10 cellular contexts compared by ENCODE assay signal in the genomic region with DNA sequence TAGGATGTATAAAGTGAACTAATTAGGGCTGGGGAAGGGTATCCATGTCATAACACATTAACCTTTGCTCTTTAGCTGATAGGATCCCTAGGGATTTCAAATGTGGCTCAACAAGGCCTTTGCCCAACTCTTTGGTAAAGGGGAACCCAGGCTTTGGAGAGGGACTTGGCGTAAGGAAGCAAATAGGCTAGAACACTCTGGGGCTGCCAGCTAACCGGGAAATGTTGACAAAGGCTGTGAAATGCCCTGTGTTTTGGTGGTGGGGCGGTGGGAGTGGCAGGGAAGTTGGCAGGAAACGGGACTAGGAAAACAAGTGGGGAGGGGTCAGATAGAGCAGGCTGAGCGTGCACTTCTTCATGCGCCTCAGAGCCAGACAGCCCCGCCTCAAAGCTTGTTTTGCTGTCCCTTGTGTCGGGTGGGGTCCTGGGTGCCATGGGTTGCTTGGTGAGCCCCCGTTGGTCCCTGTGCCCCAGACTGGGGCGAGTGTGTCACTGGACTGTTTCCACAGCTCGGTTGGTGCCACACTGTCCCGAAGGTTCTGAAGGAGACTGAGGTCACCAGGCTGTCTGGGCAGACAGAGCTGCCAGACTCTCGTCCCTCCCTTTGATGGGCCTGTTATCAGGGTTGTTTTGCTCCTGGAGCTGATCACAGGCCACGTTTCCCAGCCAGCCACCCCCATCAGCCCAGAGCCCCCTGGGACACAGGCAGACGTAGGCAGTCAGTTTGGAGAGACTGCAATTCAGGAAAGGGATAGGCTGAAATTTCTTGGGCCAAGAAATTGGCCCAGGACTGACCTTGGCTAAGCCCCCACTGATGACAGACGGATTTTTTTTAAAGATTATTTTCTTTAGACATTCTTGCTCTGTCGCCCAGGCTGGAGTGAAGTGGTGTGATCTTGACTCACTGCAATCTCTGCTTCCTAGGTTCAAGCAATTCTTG. TPM values are rescaled to one million over a fixed set of nuclear protein-coding genes. Genes with fewer than 3 reads are reported as not detected.
DNase-seq lines count a peak whose midpoint lies in the region; ATAC-seq, FAIRE-seq and TF ChIP-seq lines count a peak whose summit lies in the region.
"Had no signal": no experiment of that assay in that cellular context is flagged by ENCODE, and none has a peak within 500 bp of the region (broad histone marks: within the 10 kb centered on the region; RNA-seq: fewer than 3 reads in every experiment).

No MANE protein-coding gene starts in this region.

- no peak for TF ChIP-seq POLR2A in sigmoid colon (IDR thresholded peaks at IDR 0.05)

- intact Hi-C loops in sigmoid colon (cut with DNase I) = loop anchor here (10.0 kb wide), 1 partner anchor 146 kb away; no protein-coding TSS in a partner anchor

- TF ChIP-seq EP300 in sigmoid colon (IDR thresholded peaks at IDR 0.05) = no peak

- no peaks in the 10 kb centered on the region for H3K27me3 Mint-ChIP-seq in CD4-positive, CD25-positive, alpha-beta regulatory T cell

- no peaks in the 10 kb centered on the region for H3K9me3 Mint-ChIP-seq in CD4-positive, CD25-positive, alpha-beta regulatory T cell

- no peak for ATAC-seq in CD4-positive, CD25-positive, alpha-beta regulatory T cell (ENCODE audit: low read depth in 2 of 2)
- ATAC-seq in GM18502 (IDR thresholded peaks at IDR 0.05; ENCODE audit: poor library complexity, unreplicated experiment) (no peak), GM18861 (IDR thresholded peaks at IDR 0.05; ENCODE audit: unreplicated experiment) (no peak)
- ATAC-seq: activated CD8-positive, alpha-beta T cell treated with anti-CD3 and anti-CD28 coated beads, Interleukin-2, amount 10 ng/mL, durations not matched to agents 7 days and 5 days had no signal

- FAIRE-seq in urothelium cell line (lab: Jason Lieb, UNC) = no peak

- peaks cover 8% of the 10 kb centered on the region for H3K36me3 ChIP-seq in CD4-positive, CD25-positive, alpha-beta regulatory T cell (ENCODE audit: control insufficient read depth, insufficient read depth, low read length)
- peaks cover 0 to 16% (median 7%) of the 10 kb centered on the region in 4 donors for H3K36me3 ChIP-seq in sigmoid colon

- H3K4me3 Mint-ChIP-seq in CD4-positive, CD25-positive, alpha-beta regulatory T cell = no peak overlapping the region
- H3K4me3 Mint-ChIP-seq: activated CD8-positive, alpha-beta T cell treated with anti-CD3 and anti-CD28 coated beads, Interleukin-2, amount 10 ng/mL, durations not matched to agents 7 days and 5 days had no signal

- WGBS in sigmoid colon, 2 donors = 49 to 70% methylated on average over 17 of the region's 17 CpGs

- H3K9me3 ChIP-seq in CD4-positive, CD25-positive, alpha-beta regulatory T cell (ENCODE audit: control insufficient read depth in 2 of 2, low read length in 2 of 2) = no peaks in the 10 kb centered on the region
- H3K9me3 ChIP-seq in sigmoid colon = no peaks in the 10 kb centered on the region

- H3K27ac Mint-ChIP-seq in CD4-positive, CD25-positive, alpha-beta regulatory T cell = peak overlapping the region in 2 of 3 donors; percentile 25 to 61
- H3K27ac Mint-ChIP-seq: activated CD8-positive, alpha-beta T cell treated with anti-CD3 and anti-CD28 coated beads, Interleukin-2, amount 10 ng/mL, durations not matched to agents 7 days and 5 days had no signal

- H3K27ac ChIP-seq in CD4-positive, CD25-positive, alpha-beta regulatory T cell (ENCODE audit: insufficient read depth, low read length, poor library complexity, severe bottlenecking) = no peak overlapping the region
- peak overlapping the region; percentile 71 to 79 (median 76) for H3K27ac ChIP-seq in sigmoid colon

- TF ChIP-seq CTCF in sigmoid colon (IDR thresholded peaks at IDR 0.05) = no peak

- H3K27me3 ChIP-seq in CD4-positive, CD25-positive, alpha-beta regulatory T cell (ENCODE audit: control insufficient read depth, insufficient read depth, low read length) = no peaks in the 10 kb centered on the region
- H3K27me3 ChIP-seq in sigmoid colon = no peaks in the 10 kb centered on the region

- no peaks in the 10 kb centered on the region for H3K4me1 ChIP-seq in CD4-positive, CD25-positive, alpha-beta regulatory T cell (ENCODE audit: control insufficient read depth, insufficient read depth, low read length, poor library complexity, severe bottlenecking)
- H3K4me1 ChIP-seq in sigmoid colon = peaks cover 0 to 56% (median 49%) of the 10 kb centered on the region in 4 donors

- no peak for DNase-seq in CD4-positive, CD25-positive, alpha-beta regulatory T cell
- DNase-seq in brain pericyte (ENCODE audit: low read depth, low spot score) (peak; percentile 70), iris pigment epithelial cell (ENCODE audit: low read depth) (peak; percentile 81), sigmoid colon (peak; percentile 91), inferior parietal cortex (ENCODE audit: extremely low spot score) (no peak), urothelium cell line (ENCODE audit: low spot score) (no peak)
- DNase-seq: activated CD8-positive, alpha-beta T cell treated with anti-CD3 and anti-CD28 coated beads, Interleukin-2, amount 10 ng/mL, durations not matched to agents 7 days and 5 days; OCI-M1 had no signal

- H3K4me1 Mint-ChIP-seq in CD4-positive, CD25-positive, alpha-beta regulatory T cell = no peaks in the 10 kb centered on the region

- no peak overlapping the region for H3K4me3 ChIP-seq in CD4-positive, CD25-positive, alpha-beta regulatory T cell (ENCODE audit: low read depth, low read length)
- H3K4me3 ChIP-seq in sigmoid colon = no peak overlapping the region

- H3K36me3 Mint-ChIP-seq in CD4-positive, CD25-positive, alpha-beta regulatory T cell = peaks cover 22% of the 10 kb centered on the region

RNA-seq across cellular contexts. Expression of gene KCTD21, which starts 19.6 kb away (rescaled TPM):
- 3.8 TPM for total RNA-seq in CD4-positive, CD25-positive, alpha-beta regulatory T cell
- polyA plus RNA-seq in CD4-positive, CD25-positive, alpha-beta regulatory T cell = 1 to 10 TPM; 1.4 to 3.3 (median 2.4) TPM
- total RNA-seq in sigmoid colon = 10 to 100 TPM in 2 of 4 donors, 1 to 10 TPM in 2; 5.4 to 18.8 (median 9.2) TPM
- 1 to 10 TPM; 4.2 to 7.4 (median 4.5) TPM for polyA plus RNA-seq in sigmoid colon

RNA-seq across cellular contexts. Expression of gene USP35, which starts 19.9 kb away (rescaled TPM):
- 15.0 TPM for total RNA-seq in CD4-positive, CD25-positive, alpha-beta regulatory T cell
- polyA plus RNA-seq in CD4-positive, CD25-positive, alpha-beta regulatory T cell = under 1 TPM; 0.11 to 0.84 (median 0.42) TPM
- 10 to 100 TPM in 2 of 4 donors, 1 to 10 TPM in 2; 6.7 to 23.3 (median 10.6) TPM for total RNA-seq in sigmoid colon
- polyA plus RNA-seq in sigmoid colon = 1 to 10 TPM; 1.2 to 6.5 (median 2.1) TPM

RNA-seq across cellular contexts. Expression of gene ALG8, which starts 29.4 kb away (rescaled TPM):
- 20.6 TPM for total RNA-seq in CD4-positive, CD25-positive, alpha-beta regulatory T cell
- 10 to 100 TPM; 52.7 to 56.3 (median 54.5) TPM for polyA plus RNA-seq in CD4-positive, CD25-positive, alpha-beta regulatory T cell
- total RNA-seq in sigmoid colon = 10 to 100 TPM; 15.6 to 26.4 (median 24.2) TPM
- polyA plus RNA-seq in sigmoid colon = 10 to 100 TPM; 13.2 to 24.2 (median 15.0) TPM

Comparison
In these comparisons a context has a peak if more than half of its experiments do, and no peak if none do; other contexts are left out.
1. DNase-seq: peak in brain pericyte (single experiment), iris pigment epithelial cell (single experiment) and sigmoid colon (single experiment); none in CD4-positive, CD25-positive, alpha-beta regulatory T cell (0 of 3), inferior parietal cortex (single experiment) and urothelium cell line (single experiment).